In the genomic region with DNA sequence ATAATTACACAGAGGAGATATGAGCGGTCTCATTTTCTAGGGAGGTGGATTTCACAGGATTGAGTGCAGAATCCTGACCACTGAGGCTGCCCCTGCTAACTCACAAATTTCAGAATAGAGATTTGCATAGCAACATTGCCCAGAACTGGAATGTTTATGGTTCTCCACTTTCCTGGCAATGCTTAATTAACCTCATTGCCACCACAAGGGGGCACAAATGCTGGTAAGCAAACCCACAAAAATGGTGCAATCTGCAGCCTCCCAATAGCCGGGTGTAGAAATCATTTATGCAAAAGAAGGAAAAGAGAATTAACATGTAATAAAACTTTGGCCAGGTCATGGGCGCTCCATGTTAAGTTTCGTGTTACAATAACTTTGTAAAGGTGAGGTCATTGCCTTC, we compare ENCODE assay signal across 8 cellular contexts.
DNase-seq lines count a peak whose midpoint lies in the region; ATAC-seq and TF ChIP-seq lines count a peak whose summit lies in the region.

No MANE protein-coding gene starts in this region.

- no peaks in the 10 kb centered on the region for H3K27me3 ChIP-seq in CD8-positive, alpha-beta T cell (ENCODE audit: insufficient read depth, low read length)

- H3K9me3 ChIP-seq in CD8-positive, alpha-beta T cell (ENCODE audit: low read length), result no peaks in the 10 kb centered on the region
- no peaks in the 10 kb centered on the region for H3K9me3 ChIP-seq in mucosa of descending colon

- no peaks in the 10 kb centered on the region for H3K36me3 Mint-ChIP-seq in CD8-positive, alpha-beta T cell

- H3K27ac Mint-ChIP-seq in CD8-positive, alpha-beta T cell, result no peak overlapping the region

- CTCF ChIA-PET in CD8-positive, alpha-beta T cell (lab: Charles Lee), result interaction anchor here (1.0 to 2.0 kb wide), 3 partner anchors 9 to 204 kb away, joined by 3 to 6 read pairs (median 3); no protein-coding TSS in a partner anchor

- no peaks in the 10 kb centered on the region for H3K4me1 Mint-ChIP-seq in CD8-positive, alpha-beta T cell (ENCODE audit: low read depth)

- no peak overlapping the region for H3K4me3 ChIP-seq in CD8-positive, alpha-beta T cell (ENCODE audit: low read depth, low read length)
- no peak overlapping the region for H3K4me3 ChIP-seq in mucosa of descending colon

- POLR2A ChIA-PET in CD8-positive, alpha-beta T cell (lab: Charles Lee), result no interaction called here

- peak in 2 of 7 experiments; percentile 5 to 19 for DNase-seq in CD8-positive, alpha-beta T cell
- DNase-seq in NCI-H748 (lab: John Stamatoyannopoulos, UW; ENCODE audit: unreplicated experiment) (peak; percentile 64), dermis blood vessel endothelial cell (peak; percentile 74), mucosa of descending colon (peak in 1 of 3 donors; percentile 61), UCSD-AML1 (lab: John Stamatoyannopoulos, UW; ENCODE audit: unreplicated experiment) (no peak)

- H3K4me1 ChIP-seq in CD8-positive, alpha-beta T cell (ENCODE audit: insufficient read depth, low read length), result no peaks in the 10 kb centered on the region
- H3K4me1 ChIP-seq in mucosa of descending colon (ENCODE audit: low read depth), result no peaks in the 10 kb centered on the region

- H3K9me3 Mint-ChIP-seq in CD8-positive, alpha-beta T cell, result no peaks in the 10 kb centered on the region

- intact Hi-C loops in CD8-positive, alpha-beta T cell (cut with DNase I, micrococcal nuclease), result loop anchor here (1.0 kb wide), 2 partner anchors 56 to 204 kb away; no protein-coding TSS in a partner anchor
- intact Hi-C loops in mucosa of descending colon (cut with DNase I, micrococcal nuclease), result no loop called here

- ATAC-seq in CD8-positive, alpha-beta T cell, result no peak
- ATAC-seq in GM19395 (IDR thresholded peaks at IDR 0.05; ENCODE audit: unreplicated experiment) (peak; percentile 56), mucosa of descending colon (peak; percentile 39), esophagus mucosa (no peak), HG02678 (IDR thresholded peaks at IDR 0.05; ENCODE audit: unreplicated experiment) (no peak)

- no peak overlapping the region for H3K4me3 Mint-ChIP-seq in CD8-positive, alpha-beta T cell

- no peaks in the 10 kb centered on the region for H3K27me3 Mint-ChIP-seq in CD8-positive, alpha-beta T cell (ENCODE audit: low read depth)

- TF ChIP-seq CTCF in CD8-positive, alpha-beta T cell (IDR thresholded peaks at IDR 0.05), result peak; percentile 50
- TF ChIP-seq CTCF in mucosa of descending colon (IDR thresholded peaks at IDR 0.05), result peak; percentile 23

- no peaks in the 10 kb centered on the region for H3K36me3 ChIP-seq in CD8-positive, alpha-beta T cell (ENCODE audit: insufficient read depth, low read length)
- H3K36me3 ChIP-seq in mucosa of descending colon (ENCODE audit: low read depth), result no peaks in the 10 kb centered on the region

- no peak overlapping the region for H3K27ac ChIP-seq in CD8-positive, alpha-beta T cell (ENCODE audit: low read depth, low read length)

Comparison
In these comparisons a context has a peak if more than half of its experiments do, and no peak if none do; other contexts are left out.
1. ATAC-seq: peak in GM19395 (single experiment) and mucosa of descending colon (single experiment); none in CD8-positive, alpha-beta T cell (single experiment), esophagus mucosa (single experiment) and HG02678 (single experiment).
2. intact Hi-C loops: an anchor here in CD8-positive, alpha-beta T cell (1.0 kb wide); none called in mucosa of descending colon.